In genomic region chr6:143822584-143823024, GRCh38 we compare ENCODE assay signal across 1 cellular context.
TF ChIP-seq lines count a peak whose summit lies in the region.

No MANE protein-coding gene starts in this region.

TF ChIP-seq in GM23338, 12 proteins besides CTCF, POLR2A, EP300 and RAD21 (continued from another document):
- TF ChIP-seq EZH2phosphoT487 (IDR thresholded peaks at IDR 0.05; ENCODE audit: unreplicated experiment) (no peak), STAT1 (IDR thresholded peaks at IDR 0.05; ENCODE audit: unreplicated experiment) (no peak), NANOG (IDR thresholded peaks at IDR 0.05; ENCODE audit: borderline replicate concordance) (no peak), EZH2 (IDR thresholded peaks at IDR 0.05; ENCODE audit: low read depth, unreplicated experiment) (no peak), CREB1 (CRISPR knock-in tag; IDR thresholded peaks at IDR 0.05; ENCODE audit: low read depth) (no peak), JUNB (IDR thresholded peaks at IDR 0.05; ENCODE audit: unreplicated experiment) (no peak), ZNF114 (CRISPR knock-in tag; IDR thresholded peaks at IDR 0.05) (no peak), ZNF462 (CRISPR knock-in tag; IDR thresholded peaks at IDR 0.05) (no peak), ETS1 (IDR thresholded peaks at IDR 0.05) (no peak)
